In genomic region chr14:39232554-39233415, GRCh38 we compare ENCODE assay signal across 10 cellular contexts. TPM values are rescaled to one million over a fixed set of nuclear protein-coding genes. Genes with fewer than 3 reads are reported as not detected.
DNase-seq lines count a peak whose midpoint lies in the region; ATAC-seq and TF ChIP-seq lines count a peak whose summit lies in the region.
"Had no signal": no experiment of that assay in that cellular context is flagged by ENCODE, and none has a peak within 500 bp of the region (broad histone marks: within the 10 kb centered on the region; RNA-seq: fewer than 3 reads in every experiment).

No MANE protein-coding gene starts in this region.

- H4K5ac ChIP-seq in IMR-90 (ENCODE audit: low read depth, low read length): peak overlapping the region; percentile 78

- WGBS in IMR-90 (ENCODE audit: extremely low coverage in 2 of 2, insufficient read length in 1 of 2), 2 experiments: 100% methylated on average over 4 of the region's 12 CpGs; no CpG with 5 or more reads in 1 of the 2 experiments

- H3K4me3 Mint-ChIP-seq in activated naive CD8-positive, alpha-beta T cell treated with anti-CD3 and anti-CD28 coated beads, Interleukin-2, amount 50 U/mL, for 24 hours: peak overlapping the region; percentile 36
- H3K4me3 Mint-ChIP-seq in naive thymus-derived CD4-positive, alpha-beta T cell: peak overlapping the region in 2 of 10 donors; percentile 20 to 26
- H3K4me3 Mint-ChIP-seq: activated T-cell treated with anti-CD3 and anti-CD28 coated beads, Interleukin-2, amount 50 U/mL, for 4 hours had no signal

- no peaks in the 10 kb centered on the region for H4K20me1 ChIP-seq in IMR-90 (ENCODE audit: insufficient read depth, low read length)

- dilution Hi-C loops in IMR-90 (cut with HindIII; ENCODE audit: low sequenced_read_pairs, unreplicated experiment): no loop called here

- no TSS peak for BruUV-seq in IMR-90 (replicated peaks; lab: Mats Ljungman, UMichigan)

- peak overlapping the region; percentile 35; the same call in 1 of the 2 replicates for H2BK120ac ChIP-seq in IMR-90 (ENCODE audit: low read depth, low read length)

- H3K27me3 Mint-ChIP-seq in activated naive CD8-positive, alpha-beta T cell treated with anti-CD3 and anti-CD28 coated beads, Interleukin-2, amount 50 U/mL, for 24 hours: no peaks in the 10 kb centered on the region
- no peaks in the 10 kb centered on the region for H3K27me3 Mint-ChIP-seq in naive thymus-derived CD4-positive, alpha-beta T cell

- no peak for TF ChIP-seq RAD21 in IMR-90 (IDR thresholded peaks at IDR 0.05; ENCODE audit: low read length)

- POLR2A ChIA-PET in IMR-90 (lab: Charles Lee; ENCODE audit: unreplicated experiment): no interaction called here
- POLR2A ChIA-PET in naive thymus-derived CD4-positive, alpha-beta T cell (lab: Charles Lee): interaction anchor here (2.7 kb wide), 1 partner anchor 57 kb away, joined by 6 read pairs; the partner anchor contains the start of gene PNN

- peak overlapping the region; percentile 43 for H3K4me2 ChIP-seq in IMR-90 (ENCODE audit: low read depth, low read length)

- no peak for TF ChIP-seq CTCF in IMR-90 (conservative IDR thresholded peaks at IDR 0.05; ENCODE audit: low read depth, low read length)

- peak overlapping the region; percentile 53; the same call in 1 of the 2 replicates for H2BK20ac ChIP-seq in IMR-90 (ENCODE audit: low read depth, low read length)

- H3K27me3 ChIP-seq in IMR-90 (ENCODE audit: control insufficient read depth, insufficient read depth, low read length): no peaks in the 10 kb centered on the region
- no peaks in the 10 kb centered on the region for H3K27me3 ChIP-seq in naive thymus-derived CD4-positive, alpha-beta T cell (ENCODE audit: control insufficient read depth in 2 of 2, insufficient read depth in 2 of 2, low read length in 2 of 2)

- H3K9me3 Mint-ChIP-seq in activated naive CD8-positive, alpha-beta T cell treated with anti-CD3 and anti-CD28 coated beads, Interleukin-2, amount 50 U/mL, for 24 hours: no peaks in the 10 kb centered on the region
- no peaks in the 10 kb centered on the region for H3K9me3 Mint-ChIP-seq in naive thymus-derived CD4-positive, alpha-beta T cell
- H3K9me3 Mint-ChIP-seq: activated T-cell treated with anti-CD3 and anti-CD28 coated beads, Interleukin-2, amount 50 U/mL, for 4 hours had no signal

- H2BK15ac ChIP-seq in IMR-90 (ENCODE audit: low read depth, low read length): no peak overlapping the region

- H3K4me1 Mint-ChIP-seq in activated naive CD8-positive, alpha-beta T cell treated with anti-CD3 and anti-CD28 coated beads, Interleukin-2, amount 50 U/mL, for 24 hours: peaks cover 49% of the 10 kb centered on the region
- H3K4me1 Mint-ChIP-seq in naive thymus-derived CD4-positive, alpha-beta T cell: peaks cover 20 to 60% (median 37%) of the 10 kb centered on the region in 7 donors

- 0 out of 2 replicates have a peak overlapping the region, but pooled peaks have one; percentile 51 for H2AK5ac ChIP-seq in IMR-90 (ENCODE audit: low read depth, low read length)

- no peak for TF ChIP-seq POLR2A in IMR-90 (IDR thresholded peaks at IDR 0.05; ENCODE audit: low read depth, low read length)

- H4K8ac ChIP-seq in IMR-90 (ENCODE audit: low read depth in 2 of 2, low read length in 2 of 2): peak overlapping the region in 1 of 2 experiments; percentile 12; a peak in 1 of 4 replicates

- H3K56ac ChIP-seq in IMR-90 (ENCODE audit: extremely low read depth, insufficient read depth, low read length): no peak overlapping the region

- H3K23ac ChIP-seq in IMR-90 (ENCODE audit: low read depth, low read length): no peak overlapping the region

- H3K4me3 ChIP-seq in IMR-90 (ENCODE audit: insufficient read depth, low read depth, low read length): no peak overlapping the region
- H3K4me3 ChIP-seq in naive thymus-derived CD4-positive, alpha-beta T cell (ENCODE audit: low read length): no peak overlapping the region

- CTCF ChIA-PET in IMR-90 (lab: Yijun Ruan, JAX): interaction anchor here (0.7 kb wide), 1 partner anchor 131 kb away, joined by 3 read pairs; no protein-coding TSS in a partner anchor
- CTCF ChIA-PET in naive thymus-derived CD4-positive, alpha-beta T cell (lab: Charles Lee): interaction anchor here (0.7 to 1.8 kb wide), 2 partner anchors 194 to 239 kb away, joined by 3 to 7 read pairs; no protein-coding TSS in a partner anchor

- H3K36me3 ChIP-seq in IMR-90 (ENCODE audit: control insufficient read depth, insufficient read depth, low read length): no peaks in the 10 kb centered on the region
- no peaks in the 10 kb centered on the region for H3K36me3 ChIP-seq in naive thymus-derived CD4-positive, alpha-beta T cell (ENCODE audit: control insufficient read depth in 2 of 3, insufficient read depth in 3 of 3, low read length in 3 of 3)

- H3K18ac ChIP-seq in IMR-90 (ENCODE audit: low read depth, low read length): peak overlapping the region; percentile 97

- DNase-seq in EL (peak; percentile 59), IMR-90 (peak; percentile 78), NCI-H187 (lab: John Stamatoyannopoulos, UW) (no peak), SHP77 (lab: John Stamatoyannopoulos, UW) (no peak), NCI-H1417 (lab: John Stamatoyannopoulos, UW) (no peak)
- DNase-seq in activated naive CD8-positive, alpha-beta T cell treated with anti-CD3 and anti-CD28 coated beads, Interleukin-2, amount 50 U/mL, for 24 hours: no peak
- DNase-seq in naive thymus-derived CD4-positive, alpha-beta T cell: peak in 1 of 9 donors; percentile 5
- DNase-seq: activated T-cell treated with anti-CD3 and anti-CD28 coated beads, Interleukin-2, amount 50 U/mL, for 4 hours; left cardiac atrium had no signal

- H2BK5ac ChIP-seq in IMR-90 (ENCODE audit: low read depth, low read length, poor library complexity, severe bottlenecking): peak overlapping the region; percentile 59

- peak overlapping the region; percentile 9 for H3K27ac Mint-ChIP-seq in activated naive CD8-positive, alpha-beta T cell treated with anti-CD3 and anti-CD28 coated beads, Interleukin-2, amount 50 U/mL, for 24 hours
- H3K27ac Mint-ChIP-seq in naive thymus-derived CD4-positive, alpha-beta T cell: peak overlapping the region in 5 of 9 donors; percentile 36 to 77 (median 60)

- in situ Hi-C loops in IMR-90 (cut with MboI; ENCODE audit: low sequenced_read_pairs): no loop called here

- no peak overlapping the region for H2AFZ ChIP-seq in IMR-90 (replicated peaks; ENCODE audit: low read length, poor library complexity)

- H3K9ac ChIP-seq in IMR-90 (ENCODE audit: low read depth, low read length): no peak overlapping the region

- H4K91ac ChIP-seq in IMR-90 (ENCODE audit: insufficient read depth, low read depth, low read length): no peak overlapping the region

- no peaks in the 10 kb centered on the region for H3K79me1 ChIP-seq in IMR-90 (ENCODE audit: low read depth in 1 of 2, low read length in 2 of 2)

- peak overlapping the region; percentile 65; the same call in 1 of the 2 replicates for H3K27ac ChIP-seq in IMR-90 (ENCODE audit: insufficient read depth, low read length)
- H3K27ac ChIP-seq in naive thymus-derived CD4-positive, alpha-beta T cell (ENCODE audit: low read depth, low read length): no peak overlapping the region

- H3K4me1 ChIP-seq in IMR-90 (ENCODE audit: control insufficient read depth, insufficient read depth, low read length): peaks cover 1% of the 10 kb centered on the region; the same call in 1 of the 2 replicates
- peaks cover 19 to 40% of the 10 kb centered on the region in 2 donors for H3K4me1 ChIP-seq in naive thymus-derived CD4-positive, alpha-beta T cell (ENCODE audit: control insufficient read depth in 2 of 2, insufficient read depth in 2 of 2, low read length in 2 of 2)

- intact Hi-C loops in IMR-90 (cut with micrococcal nuclease): loop anchor here (2.0 kb wide), 2 partner anchors 14 to 58 kb away; partner anchors contain the start of gene PNN
- intact Hi-C loops in naive thymus-derived CD4-positive, alpha-beta T cell (cut with micrococcal nuclease): no loop called here

- H3K4ac ChIP-seq in IMR-90 (ENCODE audit: low read depth, low read length): no peak overlapping the region; the same call in 1 of the 2 replicates

- no peaks in the 10 kb centered on the region for H3K9me3 ChIP-seq in IMR-90 (ENCODE audit: control insufficient read depth, insufficient read depth, low read length)
- H3K9me3 ChIP-seq in naive thymus-derived CD4-positive, alpha-beta T cell (ENCODE audit: control insufficient read depth in 2 of 3, low read length in 3 of 3): no peaks in the 10 kb centered on the region

- no peak overlapping the region for H2AK9ac ChIP-seq in IMR-90 (replicated peaks; ENCODE audit: low read depth, low read length, poor library complexity)

- H3K36me3 Mint-ChIP-seq in activated naive CD8-positive, alpha-beta T cell treated with anti-CD3 and anti-CD28 coated beads, Interleukin-2, amount 50 U/mL, for 24 hours (ENCODE audit: low read depth): no peaks in the 10 kb centered on the region
- H3K36me3 Mint-ChIP-seq in naive thymus-derived CD4-positive, alpha-beta T cell: peaks cover 0 to 6% (median 0%) of the 10 kb centered on the region in 5 donors

- peak; percentile 98 for ATAC-seq in IMR-90 (ENCODE audit: low read depth)
- no peak for ATAC-seq in activated naive CD8-positive, alpha-beta T cell treated with anti-CD3 and anti-CD28 coated beads, Interleukin-2, amount 50 U/mL, for 24 hours
- ATAC-seq in naive thymus-derived CD4-positive, alpha-beta T cell: peak; percentile 47
- ATAC-seq in GM21381 (IDR thresholded peaks at IDR 0.05; ENCODE audit: unreplicated experiment): no peak
- ATAC-seq: activated T-cell treated with anti-CD3 and anti-CD28 coated beads, Interleukin-2, amount 50 U/mL, for 4 hours had no signal

- H3K14ac ChIP-seq in IMR-90 (replicated peaks; ENCODE audit: low read depth, low read length): peak overlapping the region; percentile 68; the same call in 1 of the 2 replicates

- no peaks in the 10 kb centered on the region for H3K9me1 ChIP-seq in IMR-90 (ENCODE audit: insufficient read depth, low read length)

TF ChIP-seq in IMR-90, 13 proteins besides CTCF, POLR2A, EP300 and RAD21 (continues in another document):
- no peak for TF ChIP-seq MAZ (IDR thresholded peaks at IDR 0.05; ENCODE audit: borderline replicate concordance, low read depth, low read length)
- TF ChIP-seq CEBPB (IDR thresholded peaks at IDR 0.05; ENCODE audit: low read depth, low read length): peak; percentile 89
- TF ChIP-seq SMC3 (IDR thresholded peaks at IDR 0.05; ENCODE audit: low read depth, low read length): no peak

RNA-seq across cellular contexts. Expression of gene MIA2, which starts 0.9 kb away (rescaled TPM):
- 3.9 and 7.8 TPM in 2 replicates for total RNA-seq in IMR-90 (2012; rRNA removed)
- polyA plus RNA-seq in IMR-90 (2012; rRNA removed): 6.8 and 7.0 TPM in 2 replicates
- 1.3 and 1.6 TPM in 2 replicates for polyA plus RNA-seq in IMR-90 (2012; cell fraction: cytosol; rRNA removed)
- 2.6 and 14.8 TPM in 2 replicates for polyA plus RNA-seq in IMR-90 (2012; cell fraction: nucleus; rRNA removed; ENCODE audit: low replicate concordance)
- total RNA-seq in naive thymus-derived CD4-positive, alpha-beta T cell: 10 to 100 TPM; 18.4 to 29.1 (median 26.1) TPM
- 10 to 100 TPM; 20.5 to 30.6 TPM for polyA plus RNA-seq in naive thymus-derived CD4-positive, alpha-beta T cell

RNA-seq across cellular contexts. Expression of gene PNN, which starts 57.7 kb away (rescaled TPM):
- total RNA-seq in IMR-90 (2012; rRNA removed): 14.9 and 23.6 TPM in 2 replicates
- 20.6 and 28.8 TPM in 2 replicates for polyA plus RNA-seq in IMR-90 (2012; rRNA removed)
- polyA plus RNA-seq in IMR-90 (2012; cell fraction: cytosol; rRNA removed): 5.7 and 13.3 TPM in 2 replicates
- 68.5 and 247 TPM in 2 replicates for polyA plus RNA-seq in IMR-90 (2012; cell fraction: nucleus; rRNA removed; ENCODE audit: low replicate concordance)
- total RNA-seq in naive thymus-derived CD4-positive, alpha-beta T cell: 100 to 1,000 TPM in 3 of 5 experiments, 10 to 100 TPM in 2; 80.1 to 120 (median 102) TPM
- 10 to 100 TPM; 25.2 to 31.7 TPM for polyA plus RNA-seq in naive thymus-derived CD4-positive, alpha-beta T cell

Comparison
In these comparisons a context has a peak if more than half of its experiments do, and no peak if none do; other contexts are left out.
1. DNase-seq: peak in EL (single experiment) and IMR-90 (single experiment); none in activated naive CD8-positive, alpha-beta T cell treated with anti-CD3 and anti-CD28 coated beads, Interleukin-2, amount 50 U/mL, for 24 hours (single experiment), NCI-H187 (0 of 2), SHP77 (0 of 2) and NCI-H1417 (0 of 3).
2. ATAC-seq: peak in IMR-90 (single experiment) and naive thymus-derived CD4-positive, alpha-beta T cell (single experiment); none in activated naive CD8-positive, alpha-beta T cell treated with anti-CD3 and anti-CD28 coated beads, Interleukin-2, amount 50 U/mL, for 24 hours (single experiment) and GM21381 (single experiment).